12 cellular contexts compared by ENCODE assay signal in the genomic region with DNA sequence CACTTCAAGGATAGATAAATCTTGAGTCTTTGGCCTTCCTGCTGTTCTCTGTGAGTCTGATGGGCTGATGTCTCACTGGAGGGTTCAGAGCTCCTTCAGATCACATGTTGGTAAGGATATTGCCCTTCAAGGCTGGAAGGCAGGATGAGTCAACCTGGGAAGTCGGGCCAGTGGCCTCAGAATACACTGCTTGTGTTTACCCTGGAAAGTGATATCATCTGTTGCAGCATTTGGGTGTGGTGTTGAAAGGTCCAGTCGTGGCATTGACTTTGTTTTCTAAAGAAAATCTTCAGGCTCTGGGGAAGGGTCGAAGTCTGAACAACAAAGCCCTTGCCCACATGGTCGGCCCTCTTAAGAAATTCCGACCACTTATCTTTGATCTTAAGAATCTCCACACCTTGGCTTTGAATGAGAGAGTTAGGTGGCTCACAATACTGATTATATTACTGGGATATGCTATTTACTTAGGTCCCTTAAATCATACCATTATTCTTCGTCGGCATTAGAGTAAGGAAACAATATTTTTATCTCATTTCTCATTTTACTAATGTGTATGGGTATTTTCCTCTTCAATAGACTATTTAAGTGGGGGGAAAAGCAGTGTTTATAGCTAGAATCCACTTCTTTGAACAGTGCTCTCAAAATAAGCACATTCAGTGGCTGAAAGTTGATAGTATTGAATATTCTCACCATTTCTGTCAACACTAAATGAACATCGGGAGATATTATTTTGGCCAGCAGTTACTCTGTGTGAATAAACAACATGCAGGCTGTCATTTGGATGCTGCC.
DNase-seq lines count a peak whose midpoint lies in the region; TF ChIP-seq lines count a peak whose summit lies in the region.
"Had no signal": no experiment of that assay in that cellular context is flagged by ENCODE, and none has a peak within 500 bp of the region (broad histone marks: within the 10 kb centered on the region; RNA-seq: fewer than 3 reads in every experiment).

No MANE protein-coding gene starts in this region.

- peaks cover 6% of the 10 kb centered on the region for H3K27me3 Mint-ChIP-seq in T-helper 2 cell treated with Interferon-gamma antibody and Interleukin-4, amounts not matched to agents 5 μg/mL and 100 μg/mL, for 36 hours (ENCODE audit: low read depth)

- H3K4me3 ChIP-seq in right atrium auricular region: no peak overlapping the region
- no peak overlapping the region for H3K4me3 ChIP-seq in stomach

- TF ChIP-seq CTCF in right atrium auricular region (IDR thresholded peaks at IDR 0.05) (no peak), stomach (IDR thresholded peaks at IDR 0.05) (no peak)

- no peak for TF ChIP-seq EP300 in stomach (IDR thresholded peaks at IDR 0.05)

- WGBS in stomach, 5 donors: 39 to 52% (median 50%) methylated on average over 8 of the region's 8 CpGs

- H3K36me3 ChIP-seq in right atrium auricular region (no peaks in the 10 kb centered on the region), stomach (no peaks in the 10 kb centered on the region)

- no peak overlapping the region for H3K27ac Mint-ChIP-seq in T-helper 2 cell treated with Interferon-gamma antibody and Interleukin-4, amounts not matched to agents 5 μg/mL and 100 μg/mL, for 36 hours
- H3K27ac Mint-ChIP-seq: activated T-helper 1 cell treated with anti-CD3 and anti-CD28 coated beads, Interleukin-12 subunit alpha, Interleukin-12 subunit beta, Interleukin-2, Interleukin-4 antibody, amounts not matched to agents 30 ng/mL and 10 ng/mL and 1 ng/mL, durations not matched to agents 14 hours and 24 hours and 36 hours had no signal

- peaks cover 0 to 5% of the 10 kb centered on the region in 2 donors for H3K4me1 ChIP-seq in right atrium auricular region
- no peaks in the 10 kb centered on the region for H3K4me1 ChIP-seq in stomach

- no peaks in the 10 kb centered on the region for H3K36me3 Mint-ChIP-seq in T-helper 2 cell treated with Interferon-gamma antibody and Interleukin-4, amounts not matched to agents 5 μg/mL and 100 μg/mL, for 36 hours (ENCODE audit: low read depth)

- no peaks in the 10 kb centered on the region for H3K4me1 Mint-ChIP-seq in T-helper 2 cell treated with Interferon-gamma antibody and Interleukin-4, amounts not matched to agents 5 μg/mL and 100 μg/mL, for 36 hours (ENCODE audit: low read depth)

- no peak for TF ChIP-seq POLR2A in stomach (IDR thresholded peaks at IDR 0.05)

- DNase-seq in H4 (ENCODE audit: low spot score) (peak; percentile 94), T1000 (lab: John Stamatoyannopoulos, UW) (peak; percentile 46), right atrium auricular region (ENCODE audit: low spot score) (peak; percentile 87), stomach (peak; percentile 36), NCI-H2227 (lab: John Stamatoyannopoulos, UW; ENCODE audit: unreplicated experiment) (no peak), DMS114 treated with DMSO at 0.1 percent for 48 hours (lab: John Stamatoyannopoulos, UW; ENCODE audit: unreplicated experiment) (no peak), DMS153 (lab: John Stamatoyannopoulos, UW) (no peak)
- DNase-seq in T-helper 2 cell treated with Interferon-gamma antibody and Interleukin-4, amounts not matched to agents 5 μg/mL and 100 μg/mL, for 36 hours (ENCODE audit: low spot score): no peak
- DNase-seq: occipital lobe; stimulated activated naive CD4-positive, alpha-beta T cell; T-helper 1 cell had no signal

- intact Hi-C loops in stomach (cut with DNase I; ENCODE audit: low total_unique reads): no loop called here

- H3K9me3 ChIP-seq in right atrium auricular region: peaks cover 0 to 6% of the 10 kb centered on the region in 2 donors
- H3K9me3 ChIP-seq in stomach: peaks cover 0 to 7% (median 0%) of the 10 kb centered on the region in 4 donors

- no peak overlapping the region for H3K4me3 Mint-ChIP-seq in T-helper 2 cell treated with Interferon-gamma antibody and Interleukin-4, amounts not matched to agents 5 μg/mL and 100 μg/mL, for 36 hours
- H3K4me3 Mint-ChIP-seq: activated T-helper 1 cell treated with anti-CD3 and anti-CD28 coated beads, Interleukin-12 subunit alpha, Interleukin-12 subunit beta, Interleukin-2, Interleukin-4 antibody, amounts not matched to agents 30 ng/mL and 10 ng/mL and 1 ng/mL, durations not matched to agents 14 hours and 24 hours and 36 hours had no signal

- H3K9me3 Mint-ChIP-seq in T-helper 2 cell treated with Interferon-gamma antibody and Interleukin-4, amounts not matched to agents 5 μg/mL and 100 μg/mL, for 36 hours: no peaks in the 10 kb centered on the region
- H3K9me3 Mint-ChIP-seq: activated T-helper 1 cell treated with anti-CD3 and anti-CD28 coated beads, Interleukin-12 subunit alpha, Interleukin-12 subunit beta, Interleukin-2, Interleukin-4 antibody, amounts not matched to agents 30 ng/mL and 10 ng/mL and 1 ng/mL, durations not matched to agents 14 hours and 24 hours and 36 hours had no signal

- H3K27ac ChIP-seq in right atrium auricular region (no peak overlapping the region), stomach (no peak overlapping the region)

- H3K27me3 ChIP-seq in right atrium auricular region (no peaks in the 10 kb centered on the region), stomach (no peaks in the 10 kb centered on the region)

Comparison
In these comparisons a context has a peak if more than half of its experiments do, and no peak if none do; other contexts are left out.
1. DNase-seq: peak in H4 (single experiment), T1000 (single experiment), right atrium auricular region (single experiment) and stomach (single experiment); none in NCI-H2227 (single experiment), T-helper 2 cell treated with Interferon-gamma antibody and Interleukin-4, amounts not matched to agents 5 μg/mL and 100 μg/mL, for 36 hours (single experiment), DMS114 treated with DMSO at 0.1 percent for 48 hours (single experiment) and DMS153 (single experiment).